12 cellular contexts compared by ENCODE assay signal in genomic region chr16:11350531-11351335, GRCh38. TPM values are rescaled to one million over a fixed set of nuclear protein-coding genes. Genes with fewer than 3 reads are reported as not detected.
DNase-seq lines count a peak whose midpoint lies in the region; ATAC-seq and TF ChIP-seq lines count a peak whose summit lies in the region.
"Had no signal": no experiment of that assay in that cellular context is flagged by ENCODE, and none has a peak within 500 bp of the region (broad histone marks: within the 10 kb centered on the region; RNA-seq: fewer than 3 reads in every experiment).

No MANE protein-coding gene starts in this region.

- H3K27me3 ChIP-seq in H7 (ENCODE audit: control insufficient read depth, insufficient read depth, low read length): no peaks in the 10 kb centered on the region
- H3K27me3 ChIP-seq in thymus (ENCODE audit: control insufficient read depth, insufficient read depth): no peaks in the 10 kb centered on the region

- peaks cover 1% of the 10 kb centered on the region for H3K27me3 Mint-ChIP-seq in glutamatergic neuron (ENCODE audit: unreplicated experiment)
- H3K27me3 Mint-ChIP-seq: stimulated activated naive CD8-positive, alpha-beta T cell treated with anti-CD3 and anti-CD28 coated beads, Interleukin-15, amount 100 ng/mL, for 72 hours had no signal

- H3K4me3 ChIP-seq in H7 (ENCODE audit: insufficient read depth, low read depth, low read length): no peak overlapping the region
- H3K4me3 ChIP-seq in thymus (ENCODE audit: low read length): no peak overlapping the region

- WGBS in thymus: 86% methylated on average over 13 of the region's 13 CpGs

- no peaks in the 10 kb centered on the region; the same call in none of the 2 replicates for H3K36me3 ChIP-seq in H7 (replicated peaks; ENCODE audit: control insufficient read depth, insufficient read depth, low read length)
- H3K36me3 ChIP-seq in thymus (ENCODE audit: control insufficient read depth, insufficient read depth): peaks cover 4% of the 10 kb centered on the region

- H3K9me3 Mint-ChIP-seq in activated naive CD4-positive, alpha-beta T cell treated with anti-CD3 and anti-CD28 coated beads, Interleukin-2, amount 50 U/mL, for 72 hours: no peaks in the 10 kb centered on the region
- no peaks in the 10 kb centered on the region for H3K9me3 Mint-ChIP-seq in glutamatergic neuron (ENCODE audit: unreplicated experiment)
- H3K9me3 Mint-ChIP-seq: stimulated activated naive CD8-positive, alpha-beta T cell treated with anti-CD3 and anti-CD28 coated beads, Interleukin-15, amount 100 ng/mL, for 72 hours had no signal

- H3K4me1 Mint-ChIP-seq in glutamatergic neuron (ENCODE audit: low read depth, unreplicated experiment): peaks cover 11% of the 10 kb centered on the region

- H3K36me3 Mint-ChIP-seq in activated naive CD4-positive, alpha-beta T cell treated with anti-CD3 and anti-CD28 coated beads, Interleukin-2, amount 50 U/mL, for 72 hours: peaks cover 29 to 76% of the 10 kb centered on the region in 2 donors
- no peaks in the 10 kb centered on the region for H3K36me3 Mint-ChIP-seq in glutamatergic neuron (ENCODE audit: unreplicated experiment)

- H3K9me3 ChIP-seq in thymus (ENCODE audit: control insufficient read depth): peaks cover 1% of the 10 kb centered on the region

- no peak overlapping the region for H3K27ac Mint-ChIP-seq in activated naive CD4-positive, alpha-beta T cell treated with anti-CD3 and anti-CD28 coated beads, Interleukin-2, amount 50 U/mL, for 72 hours
- H3K27ac Mint-ChIP-seq in glutamatergic neuron (ENCODE audit: unreplicated experiment): no peak overlapping the region
- H3K27ac Mint-ChIP-seq: stimulated activated naive CD8-positive, alpha-beta T cell treated with anti-CD3 and anti-CD28 coated beads, Interleukin-15, amount 100 ng/mL, for 72 hours had no signal

- H3K4me3 Mint-ChIP-seq in glutamatergic neuron (ENCODE audit: unreplicated experiment): no peak overlapping the region
- H3K4me3 Mint-ChIP-seq: stimulated activated naive CD8-positive, alpha-beta T cell treated with anti-CD3 and anti-CD28 coated beads, Interleukin-15, amount 100 ng/mL, for 72 hours had no signal

- H3K4me1 ChIP-seq in thymus (ENCODE audit: control insufficient read depth, insufficient read depth, low read length): peaks cover 33% of the 10 kb centered on the region

- ATAC-seq in activated naive CD4-positive, alpha-beta T cell treated with anti-CD3 and anti-CD28 coated beads, Interleukin-2, amount 50 U/mL, for 72 hours: no peak
- ATAC-seq in GM21447 (IDR thresholded peaks at IDR 0.05; ENCODE audit: unreplicated experiment): no peak
- ATAC-seq: Panc1; stimulated activated naive CD8-positive, alpha-beta T cell treated with anti-CD3 and anti-CD28 coated beads, Interleukin-15, amount 100 ng/mL, for 72 hours had no signal

- DNase-seq in H7 (peak; percentile 10), amniotic epithelial cell (ENCODE audit: low read depth) (peak; percentile 44), left kidney (ENCODE audit: low read depth, low spot score) (peak; percentile 62), NCI-H510A treated with DMSO at 0.1 percent for 48 hours (lab: John Stamatoyannopoulos, UW) (no peak), glutamatergic neuron (no peak)
- no peak for DNase-seq in activated naive CD4-positive, alpha-beta T cell treated with anti-CD3 and anti-CD28 coated beads, Interleukin-2, amount 50 U/mL, for 72 hours (ENCODE audit: low spot score in 2 of 2)
- DNase-seq: activated CD4-positive, CD25-positive, alpha-beta regulatory T cell; NCI-H2107; stimulated activated naive CD8-positive, alpha-beta T cell treated with anti-CD3 and anti-CD28 coated beads, Interleukin-15, amount 100 ng/mL, for 72 hours had no signal

- peak overlapping the region; percentile 36 for H3K27ac ChIP-seq in thymus (ENCODE audit: low read depth)

- TF ChIP-seq CTCF in glutamatergic neuron (IDR thresholded peaks at IDR 0.05; ENCODE audit: partially characterized antibody, unreplicated experiment): no peak

RNA-seq across cellular contexts. Expression of gene RMI2, which starts 5.5 kb away (rescaled TPM):
- total RNA-seq in H7 (2014; rRNA removed; shearing (Covaris generic)): 58.8 and 59.2 TPM in 2 replicates
- polyA plus RNA-seq in thymus: 15.6 TPM
- 10 to 100 TPM; 40.4 to 78.1 TPM for total RNA-seq in activated naive CD4-positive, alpha-beta T cell treated with anti-CD3 and anti-CD28 coated beads, Interleukin-2, amount 50 U/mL, for 72 hours
- 4.2 TPM for total RNA-seq in glutamatergic neuron (ENCODE audit: unreplicated experiment)

Comparison
In these comparisons a context has a peak if more than half of its experiments do, and no peak if none do; other contexts are left out.
1. DNase-seq: peak in H7 (single experiment), amniotic epithelial cell (single experiment) and left kidney (single experiment); none in NCI-H510A treated with DMSO at 0.1 percent for 48 hours (single experiment), activated naive CD4-positive, alpha-beta T cell treated with anti-CD3 and anti-CD28 coated beads, Interleukin-2, amount 50 U/mL, for 72 hours (0 of 2) and glutamatergic neuron (single experiment).